ENCODE assay signal across 8 cellular contexts in genomic region chr14:99982449-99983250, GRCh38.
DNase-seq lines count a peak whose midpoint lies in the region; ATAC-seq and TF ChIP-seq lines count a peak whose summit lies in the region.

No MANE protein-coding gene starts in this region.

- no peaks in the 10 kb centered on the region for H3K4me1 ChIP-seq in A673 (ENCODE audit: insufficient read depth, low read length, poor library complexity, severe bottlenecking)
- H3K4me1 ChIP-seq in mesenchymal stem cell (ENCODE audit: control insufficient read depth, insufficient read depth, low read depth, low read length) = no peaks in the 10 kb centered on the region

- no peak overlapping the region for H3K4ac ChIP-seq in mesenchymal stem cell (ENCODE audit: low read depth in 1 of 2, low read length in 2 of 2)

- H3K9me3 ChIP-seq in A673 (ENCODE audit: low read depth, low read length, poor library complexity, severe bottlenecking) (no peaks in the 10 kb centered on the region), mesenchymal stem cell (ENCODE audit: control insufficient read depth, low read length) (no peaks in the 10 kb centered on the region)

- H2BK5ac ChIP-seq in mesenchymal stem cell (ENCODE audit: low read depth, low read length, poor library complexity, severe bottlenecking) = no peak overlapping the region

- no peak overlapping the region for H2BK120ac ChIP-seq in mesenchymal stem cell (ENCODE audit: low read depth, low read length)

- peak overlapping the region; percentile 49 for H3K9ac ChIP-seq in mesenchymal stem cell (ENCODE audit: low read length)

- DNase-seq in A673 (ENCODE audit: low spot score) = peak; percentile 78
- peak; percentile 78 for DNase-seq in NCI-H69 (lab: John Stamatoyannopoulos, UW)
- DNase-seq in activated CD4-positive, alpha-beta T cell treated with anti-CD3 and anti-CD28 coated beads, Interleukin-2, amount 50 U/mL, for 24 hours (ENCODE audit: low read depth in 1 of 2, low spot score in 1 of 2) = peak; percentile 18 to 61
- peak; percentile 57 for DNase-seq in effector CD4-positive, alpha-beta T cell
- DNase-seq in mesenchymal stem cell = peak; percentile 71
- DNase-seq in stimulated activated CD8-positive, alpha-beta memory T cell treated with anti-CD3 and anti-CD28 coated beads, Interleukin-7, amount 100 ng/mL, for 4 hours (ENCODE audit: low read depth in 2 of 2) = peak; percentile 33 to 46

- H3K36me3 ChIP-seq in A673 (ENCODE audit: insufficient read depth, low read length, poor library complexity, severe bottlenecking) = no peaks in the 10 kb centered on the region
- H3K36me3 ChIP-seq in mesenchymal stem cell (ENCODE audit: control insufficient read depth in 1 of 2, insufficient read depth in 2 of 2, low read depth in 1 of 2, low read length in 2 of 2) = peaks cover 0 to 2% of the 10 kb centered on the region in 2 experiments

- H2AK5ac ChIP-seq in mesenchymal stem cell (ENCODE audit: low read length, severe bottlenecking) = no peak overlapping the region

- H3K27ac ChIP-seq in A673 (ENCODE audit: low read depth, low read length, poor library complexity, severe bottlenecking) (no peak overlapping the region), mesenchymal stem cell (ENCODE audit: low read length, poor library complexity, severe bottlenecking) (no peak overlapping the region)

- H3K4me2 ChIP-seq in mesenchymal stem cell (ENCODE audit: low read length, poor library complexity, severe bottlenecking) = no peak overlapping the region

- CTCF ChIA-PET in A673 (lab: Charles Lee) = interaction anchor here (1.1 to 1.9 kb wide), 2 partner anchors 125 to 322 kb away, joined by 3 to 8 read pairs; no protein-coding TSS in a partner anchor

- H3K4me3 ChIP-seq in A673 (ENCODE audit: low read depth, low read length, poor library complexity, severe bottlenecking) (no peak overlapping the region), mesenchymal stem cell (ENCODE audit: insufficient read depth in 1 of 2, low read depth in 1 of 2, low read length in 2 of 2) (no peak overlapping the region)

- H3K27me3 ChIP-seq in A673 (replicated peaks; ENCODE audit: insufficient read depth, low read depth, low read length, poor library complexity) (no peaks in the 10 kb centered on the region), mesenchymal stem cell (ENCODE audit: control insufficient read depth in 1 of 2, insufficient read depth in 1 of 2, low read length in 2 of 2) (no peaks in the 10 kb centered on the region)

- no peak overlapping the region for H2BK15ac ChIP-seq in mesenchymal stem cell (ENCODE audit: low read depth, poor library complexity, severe bottlenecking)

- no peak overlapping the region for H3K14ac ChIP-seq in mesenchymal stem cell (ENCODE audit: low read length in 2 of 2)

- BruUV-seq in A673 (replicated peaks; lab: Mats Ljungman, UMichigan) = no TSS peak

- H2BK12ac ChIP-seq in mesenchymal stem cell (ENCODE audit: low read length in 2 of 2) = no peak overlapping the region

- peak; percentile 90 for TF ChIP-seq CTCF in A673 (conservative IDR thresholded peaks at IDR 0.05; ENCODE audit: low read depth, low read length)

- H4K91ac ChIP-seq in mesenchymal stem cell (ENCODE audit: low read length) = no peak overlapping the region

- POLR2A ChIA-PET in A673 (lab: Charles Lee; ENCODE audit: low non-redundant PET) = interaction anchor here (0.5 kb wide), 1 partner anchor 122 kb away, joined by 8 read pairs; no protein-coding TSS in a partner anchor

- no peak overlapping the region for H3K18ac ChIP-seq in mesenchymal stem cell (ENCODE audit: low read depth in 1 of 2, low read length in 2 of 2)

- no peak overlapping the region for H4K8ac ChIP-seq in mesenchymal stem cell (ENCODE audit: low read length)

- intact Hi-C loops in A673 (cut with micrococcal nuclease; ENCODE audit: unreplicated experiment) = loop anchor here (1.0 to 5.0 kb wide), 3 partner anchors 126 to 395 kb away; partner anchors contain the start of gene WDR25

- H3K79me1 ChIP-seq in mesenchymal stem cell (replicated peaks; ENCODE audit: low read length, poor library complexity, severe bottlenecking) = peaks cover 19% of the 10 kb centered on the region

- ATAC-seq in GM18502 (IDR thresholded peaks at IDR 0.05; ENCODE audit: poor library complexity, unreplicated experiment) (peak; percentile 79), HG03354 (IDR thresholded peaks at IDR 0.05; ENCODE audit: poor library complexity, severe bottlenecking, unreplicated experiment) (peak; percentile 84)

- H2AFZ ChIP-seq in mesenchymal stem cell (ENCODE audit: low read depth, low read length) = no peak overlapping the region

- H3K23ac ChIP-seq in mesenchymal stem cell (ENCODE audit: low read length in 2 of 2) = no peak overlapping the region

- 35% methylated on average over 4 of the region's 5 CpGs for WGBS in mesenchymal stem cell
